In genomic region chr11:66567787-66568123, GRCh38 we compare ENCODE assay signal across 10 cellular contexts. TPM values are rescaled to one million over a fixed set of nuclear protein-coding genes. Genes with fewer than 3 reads are reported as not detected.
DNase-seq lines count a peak whose midpoint lies in the region; ATAC-seq and TF ChIP-seq lines count a peak whose summit lies in the region.
"Had no signal": no experiment of that assay in that cellular context is flagged by ENCODE, and none has a peak within 500 bp of the region (broad histone marks: within the 10 kb centered on the region; RNA-seq: fewer than 3 reads in every experiment).

No MANE protein-coding gene starts in this region.

- peaks cover 5% of the 10 kb centered on the region for H3K4me1 Mint-ChIP-seq in activated naive CD4-positive, alpha-beta T cell treated with anti-CD3 and anti-CD28 coated beads, Interleukin-2, amount 10 ng/mL, durations not matched to agents 7 days and 5 days

- H3K27ac ChIP-seq in brain microvascular endothelial cell (no peak overlapping the region), lower lobe of right lung (no peak overlapping the region), upper lobe of right lung (no peak overlapping the region), adrenal gland (no peak overlapping the region)

- H3K27me3 Mint-ChIP-seq in activated naive CD4-positive, alpha-beta T cell treated with anti-CD3 and anti-CD28 coated beads, Interleukin-2, amount 10 ng/mL, durations not matched to agents 7 days and 5 days: peaks cover 52% of the 10 kb centered on the region

- no peak for DNase-seq in activated naive CD4-positive, alpha-beta T cell treated with anti-CD3 and anti-CD28 coated beads, Interleukin-2, amount 10 ng/mL, durations not matched to agents 7 days and 5 days
- DNase-seq in activated naive CD4-positive, alpha-beta T cell (lab: John Stamatoyannopoulos, UW): no peak
- DNase-seq in brain microvascular endothelial cell (no peak), lower lobe of right lung (no peak), upper lobe of right lung (no peak), NCI-H146 (lab: John Stamatoyannopoulos, UW) (no peak), adrenal gland (no peak)
- DNase-seq: NK-92 treated with Interleukin-12 subunit alpha and Interleukin-12 subunit beta, amount 100 ng/mL, for 24 hours had no signal

- no peak for TF ChIP-seq CTCF in brain microvascular endothelial cell (IDR thresholded peaks at IDR 0.05; ENCODE audit: low read depth, low read length, missing control alignments)
- TF ChIP-seq CTCF in lower lobe of right lung (IDR thresholded peaks at IDR 0.05): no peak
- TF ChIP-seq CTCF in upper lobe of right lung (IDR thresholded peaks at IDR 0.05): no peak
- TF ChIP-seq CTCF in adrenal gland (IDR thresholded peaks at IDR 0.05): no peak

- CTCF ChIA-PET in activated naive CD4-positive, alpha-beta T cell treated with anti-CD3 and anti-CD28 coated beads, Interleukin-2, amount 10 ng/mL, durations not matched to agents 7 days and 5 days (lab: Charles Lee): interaction anchor here (2.1 to 3.1 kb wide), 2 partner anchors 10 to 12 kb away, joined by 10 read pairs; no protein-coding TSS in a partner anchor

- H3K27ac Mint-ChIP-seq in activated naive CD4-positive, alpha-beta T cell treated with anti-CD3 and anti-CD28 coated beads, Interleukin-2, amount 10 ng/mL, durations not matched to agents 7 days and 5 days: no peak overlapping the region

- H3K4me3 ChIP-seq in brain microvascular endothelial cell (ENCODE audit: low read depth, low read length) (peak overlapping the region; percentile 47), lower lobe of right lung (peak overlapping the region; percentile 77), upper lobe of right lung (peak overlapping the region; percentile 67), adrenal gland (peak overlapping the region in 2 of 4 donors; percentile 25 to 66)

- H3K36me3 ChIP-seq in brain microvascular endothelial cell (replicated peaks) (no peaks in the 10 kb centered on the region), lower lobe of right lung (no peaks in the 10 kb centered on the region), upper lobe of right lung (no peaks in the 10 kb centered on the region), adrenal gland (replicated peaks in 1 of 2) (peaks cover 0 to 8% of the 10 kb centered on the region in 2 donors)

- no peaks in the 10 kb centered on the region for H3K27me3 ChIP-seq in brain microvascular endothelial cell (replicated peaks)
- no peaks in the 10 kb centered on the region for H3K27me3 ChIP-seq in lower lobe of right lung (ENCODE audit: low read depth)
- no peaks in the 10 kb centered on the region for H3K27me3 ChIP-seq in upper lobe of right lung
- H3K27me3 ChIP-seq in adrenal gland: no peaks in the 10 kb centered on the region

- no peak for TF ChIP-seq POLR2A in adrenal gland (IDR thresholded peaks at IDR 0.05)

- H3K4me1 ChIP-seq in lower lobe of right lung (peaks cover 17% of the 10 kb centered on the region), upper lobe of right lung (peaks cover 7% of the 10 kb centered on the region), adrenal gland (replicated peaks in 1 of 2) (peaks cover 14 to 15% of the 10 kb centered on the region in 2 donors)

- in situ Hi-C loops in brain microvascular endothelial cell (cut with HindIII; ENCODE audit: low pct_ligation_motif_present, low sequenced_read_pairs): no loop called here

- ATAC-seq in lower lobe of right lung (peak in 1 of 2 donors; percentile 5), upper lobe of right lung (no peak), HG03521 (IDR thresholded peaks at IDR 0.05; ENCODE audit: unreplicated experiment) (no peak)

- intact Hi-C loops in lower lobe of right lung (cut with DNase I) (no loop called here), upper lobe of right lung (cut with DNase I) (no loop called here), adrenal gland (cut with DNase I) (no loop called here)

- H3K9me3 ChIP-seq in lower lobe of right lung (no peaks in the 10 kb centered on the region), upper lobe of right lung (no peaks in the 10 kb centered on the region), adrenal gland (replicated peaks in 1 of 3) (no peaks in the 10 kb centered on the region)

- WGBS in adrenal gland, 4 donors: 50 to 84% (median 58%) methylated on average over 2 to 15 of the region's 15 CpGs

- peak overlapping the region; percentile 62 for H3K4me3 Mint-ChIP-seq in activated naive CD4-positive, alpha-beta T cell treated with anti-CD3 and anti-CD28 coated beads, Interleukin-2, amount 10 ng/mL, durations not matched to agents 7 days and 5 days

- no peaks in the 10 kb centered on the region for H3K9me3 Mint-ChIP-seq in activated naive CD4-positive, alpha-beta T cell treated with anti-CD3 and anti-CD28 coated beads, Interleukin-2, amount 10 ng/mL, durations not matched to agents 7 days and 5 days

- no peaks in the 10 kb centered on the region for H3K36me3 Mint-ChIP-seq in activated naive CD4-positive, alpha-beta T cell treated with anti-CD3 and anti-CD28 coated beads, Interleukin-2, amount 10 ng/mL, durations not matched to agents 7 days and 5 days

RNA-seq across cellular contexts. Expression of gene CTSF, which starts 0.7 kb away (rescaled TPM):
- total RNA-seq in lower lobe of right lung (31.2 TPM), upper lobe of right lung (37.0 TPM), adrenal gland (100 to 1,000 TPM in 7 of 8 donors, 10 to 100 TPM in 1; 57.4 to 264 (median 197) TPM)
- 10 to 100 TPM; 37.0 to 54.6 (median 44.4) TPM for polyA plus RNA-seq in adrenal gland

RNA-seq across cellular contexts. Expression of gene ACTN3, which starts 21.1 kb away (rescaled TPM):
- total RNA-seq in lower lobe of right lung (0.24 TPM), upper lobe of right lung (not detected), adrenal gland (under 1 TPM in 1 of 8 donors, not detected in 7; 0.26 TPM)
- under 1 TPM; 0.09 to 0.16 (median 0.13) TPM for polyA plus RNA-seq in adrenal gland
- total RNA-seq: Calu3 had no signal

RNA-seq across cellular contexts. Expression of gene ZDHHC24, which starts 21.9 kb away (rescaled TPM):
- total RNA-seq in lower lobe of right lung (14.9 TPM), upper lobe of right lung (14.5 TPM), adrenal gland (10 to 100 TPM; 15.1 to 34.7 (median 23.6) TPM)
- 10 to 100 TPM in 1 of 3 donors, 1 to 10 TPM in 2; 8.6 to 12.8 (median 9.7) TPM for polyA plus RNA-seq in adrenal gland

RNA-seq across cellular contexts. Expression of gene CCDC87, which starts 25.1 kb away (rescaled TPM):
- total RNA-seq in lower lobe of right lung (0.50 TPM), upper lobe of right lung (0.26 TPM), adrenal gland (under 1 TPM; 0.30 to 0.84 (median 0.47) TPM)
- under 1 TPM; 0.13 to 0.90 (median 0.24) TPM for polyA plus RNA-seq in adrenal gland

RNA-seq across cellular contexts. Expression of gene CCS, which starts 25.2 kb away (rescaled TPM):
- total RNA-seq in lower lobe of right lung (40.5 TPM), upper lobe of right lung (31.9 TPM), adrenal gland (10 to 100 TPM; 21.9 to 76.3 (median 43.1) TPM)
- polyA plus RNA-seq in adrenal gland: 100 to 1,000 TPM in 2 of 3 donors, 10 to 100 TPM in 1; 22.7 to 204 (median 188) TPM
